ENCODE assay signal across 9 cellular contexts in genomic region chr16:85752511-85753420, GRCh38. TPM values are rescaled to one million over a fixed set of nuclear protein-coding genes. Genes with fewer than 3 reads are reported as not detected.
A peak's percentile ranks its signal among the peaks of the same experiment; 100 is the strongest.
DNase-seq lines count a peak whose midpoint lies in the region; ATAC-seq and TF ChIP-seq lines count a peak whose summit lies in the region.
"Had no signal": no experiment of that assay in that cellular context is flagged by ENCODE, and none has a peak within 500 bp of the region (broad histone marks: within the 10 kb centered on the region; RNA-seq: fewer than 3 reads in every experiment).

No MANE protein-coding gene starts in this region.

- H3K79me2 ChIP-seq in neural cell (replicated peaks; ENCODE audit: insufficient read depth, low read length), result no peaks in the 10 kb centered on the region

- in situ Hi-C loops in T47D (cut with HindIII; ENCODE audit: low pct_unique_long_range_greater_than_20kb, low sequenced_read_pairs), result no loop called here

- ATAC-seq in GM18520 (IDR thresholded peaks at IDR 0.05; ENCODE audit: unreplicated experiment), result no peak
- no peak for ATAC-seq in gastroesophageal sphincter

- DNase-seq in DMS 273 treated with DMSO at 0.1 percent for 48 hours (lab: John Stamatoyannopoulos, UW) (peak; percentile 22), NCI-H2029 (lab: John Stamatoyannopoulos, UW) (peak; percentile 55), T47D (ENCODE audit: low read depth in 1 of 2, low spot score in 1 of 2) (peak; percentile 92 to 99), T1000 (lab: John Stamatoyannopoulos, UW) (no peak)
- no peak for DNase-seq in central memory CD4-positive, alpha-beta T cell
- DNase-seq: activated T-cell treated with anti-CD3 and anti-CD28 coated beads, Interleukin-2, amount 50 U/mL, for 1 hour had no signal

- WGBS in gastroesophageal sphincter (ENCODE audit: low coverage in 1 of 2), 2 donors, result 44% methylated on average over 8 of the region's 21 CpGs; no CpG with 5 or more reads in 1 of the 2 donors

- no peaks in the 10 kb centered on the region for H3K9me3 ChIP-seq in neural cell (ENCODE audit: low read length)
- no peaks in the 10 kb centered on the region for H3K9me3 ChIP-seq in gastroesophageal sphincter

- no peak overlapping the region for H3K9ac ChIP-seq in neural cell (ENCODE audit: low read length)

- H3K27me3 ChIP-seq in neural cell (ENCODE audit: insufficient read depth, low read depth, low read length) (peaks cover 33% of the 10 kb centered on the region), gastroesophageal sphincter (no peaks in the 10 kb centered on the region)

- TF ChIP-seq POLR2A in gastroesophageal sphincter (IDR thresholded peaks at IDR 0.05), result no peak

- H3K4me2 ChIP-seq in neural cell (ENCODE audit: low read length), result no peak overlapping the region

- peaks cover 0 to 31% (median 18%) of the 10 kb centered on the region in 3 donors for H3K4me1 ChIP-seq in gastroesophageal sphincter

- H3K9me2 ChIP-seq in neural cell (ENCODE audit: insufficient read depth, low read length), result no peaks in the 10 kb centered on the region

- H3K36me3 ChIP-seq in neural cell (ENCODE audit: insufficient read depth, low read length), result no peaks in the 10 kb centered on the region
- no peaks in the 10 kb centered on the region for H3K36me3 ChIP-seq in gastroesophageal sphincter

- H3K27ac ChIP-seq in neural cell (ENCODE audit: low read length), result no peak overlapping the region
- no peak overlapping the region for H3K27ac ChIP-seq in gastroesophageal sphincter

- H3K4me3 ChIP-seq in neural cell (ENCODE audit: low read length), result no peak overlapping the region
- H3K4me3 ChIP-seq in gastroesophageal sphincter, result no peak overlapping the region

- H3F3A ChIP-seq in neural cell (ENCODE audit: insufficient read depth, low read length, poor library complexity, severe bottlenecking), result no peaks in the 10 kb centered on the region

- no peaks in the 10 kb centered on the region for H4K20me1 ChIP-seq in neural cell (ENCODE audit: insufficient read depth)

- peak; percentile 33 for TF ChIP-seq CTCF in neural cell (IDR thresholded peaks at IDR 0.05; ENCODE audit: poor library complexity, severe bottlenecking)
- peak in 2 of 4 experiments; percentile 6 to 18 for TF ChIP-seq CTCF in gastroesophageal sphincter (IDR thresholded peaks at IDR 0.05)

- H2AFZ ChIP-seq in neural cell (ENCODE audit: low read depth, low read length), result no peak overlapping the region

- TF ChIP-seq EP300 in neural cell (conservative IDR thresholded peaks at IDR 0.05; ENCODE audit: poor library complexity, severe bottlenecking) (no peak), gastroesophageal sphincter (IDR thresholded peaks at IDR 0.05) (no peak)

- no peak for TF ChIP-seq RAD21 in neural cell (conservative IDR thresholded peaks at IDR 0.05)

TF ChIP-seq in neural cell, 6 proteins besides CTCF, POLR2A, EP300 and RAD21:
- TF ChIP-seq, protein P1, sequence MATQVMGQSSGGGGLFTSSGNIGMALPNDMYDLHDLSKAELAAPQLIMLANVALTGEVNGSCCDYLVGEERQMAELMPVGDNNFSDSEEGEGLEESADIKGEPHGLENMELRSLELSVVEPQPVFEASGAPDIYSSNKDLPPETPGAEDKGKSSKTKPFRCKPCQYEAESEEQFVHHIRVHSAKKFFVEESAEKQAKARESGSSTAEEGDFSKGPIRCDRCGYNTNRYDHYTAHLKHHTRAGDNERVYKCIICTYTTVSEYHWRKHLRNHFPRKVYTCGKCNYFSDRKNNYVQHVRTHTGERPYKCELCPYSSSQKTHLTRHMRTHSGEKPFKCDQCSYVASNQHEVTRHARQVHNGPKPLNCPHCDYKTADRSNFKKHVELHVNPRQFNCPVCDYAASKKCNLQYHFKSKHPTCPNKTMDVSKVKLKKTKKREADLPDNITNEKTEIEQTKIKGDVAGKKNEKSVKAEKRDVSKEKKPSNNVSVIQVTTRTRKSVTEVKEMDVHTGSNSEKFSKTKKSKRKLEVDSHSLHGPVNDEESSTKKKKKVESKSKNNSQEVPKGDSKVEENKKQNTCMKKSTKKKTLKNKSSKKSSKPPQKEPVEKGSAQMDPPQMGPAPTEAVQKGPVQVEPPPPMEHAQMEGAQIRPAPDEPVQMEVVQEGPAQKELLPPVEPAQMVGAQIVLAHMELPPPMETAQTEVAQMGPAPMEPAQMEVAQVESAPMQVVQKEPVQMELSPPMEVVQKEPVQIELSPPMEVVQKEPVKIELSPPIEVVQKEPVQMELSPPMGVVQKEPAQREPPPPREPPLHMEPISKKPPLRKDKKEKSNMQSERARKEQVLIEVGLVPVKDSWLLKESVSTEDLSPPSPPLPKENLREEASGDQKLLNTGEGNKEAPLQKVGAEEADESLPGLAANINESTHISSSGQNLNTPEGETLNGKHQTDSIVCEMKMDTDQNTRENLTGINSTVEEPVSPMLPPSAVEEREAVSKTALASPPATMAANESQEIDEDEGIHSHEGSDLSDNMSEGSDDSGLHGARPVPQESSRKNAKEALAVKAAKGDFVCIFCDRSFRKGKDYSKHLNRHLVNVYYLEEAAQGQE (IDR thresholded peaks at IDR 0.05; ENCODE audit: borderline replicate concordance), result no peak
- TF ChIP-seq EZH2 (IDR thresholded peaks at IDR 0.05; ENCODE audit: borderline replicate concordance, insufficient read depth, low read length, poor library complexity, severe bottlenecking) (no peak), POLR2AphosphoS5 (IDR thresholded peaks at IDR 0.05) (no peak), SMC3 (conservative IDR thresholded peaks at IDR 0.05; ENCODE audit: poor library complexity) (no peak), MXI1 (conservative IDR thresholded peaks at IDR 0.05; ENCODE audit: poor library complexity, severe bottlenecking) (no peak), TAF1 (IDR thresholded peaks at IDR 0.05; ENCODE audit: low read depth) (no peak)

RNA-seq across cellular contexts. Expression of gene C16orf74, which starts 1.9 kb away (rescaled TPM):
- polyA plus RNA-seq in neural cell, result not detected in 2 replicates
- polyA minus RNA-seq in neural cell, result not detected in 2 replicates
- total RNA-seq in gastroesophageal sphincter, result 1 to 10 TPM in 1 of 4 donors, under 1 TPM in 2, not detected in 1; 0.52 to 1.9 (median 0.94) TPM

RNA-seq across cellular contexts. Expression of gene EMC8, which starts 46.6 kb away (rescaled TPM):
- 38.9 and 44.4 TPM in 2 replicates for polyA plus RNA-seq in neural cell
- 32.8 and 35.3 TPM in 2 replicates for polyA minus RNA-seq in neural cell
- total RNA-seq in gastroesophageal sphincter, result 10 to 100 TPM; 23.4 to 32.5 (median 26.8) TPM

RNA-seq across cellular contexts. Expression of gene COX4I1, which starts 46.7 kb away (rescaled TPM):
- 660 and 709 TPM in 2 replicates for polyA plus RNA-seq in neural cell
- 157 and 180 TPM in 2 replicates for polyA minus RNA-seq in neural cell
- total RNA-seq in gastroesophageal sphincter, result 100 to 1,000 TPM; 465 to 597 (median 507) TPM

Comparison
In these comparisons a context has a peak if more than half of its experiments do, and no peak if none do; other contexts are left out.
1. DNase-seq: peak in DMS 273 treated with DMSO at 0.1 percent for 48 hours (single experiment), NCI-H2029 (single experiment) and T47D (2 of 2); none in T1000 (single experiment) and central memory CD4-positive, alpha-beta T cell (single experiment).